17 cellular contexts compared by ENCODE assay signal in the genomic region with DNA sequence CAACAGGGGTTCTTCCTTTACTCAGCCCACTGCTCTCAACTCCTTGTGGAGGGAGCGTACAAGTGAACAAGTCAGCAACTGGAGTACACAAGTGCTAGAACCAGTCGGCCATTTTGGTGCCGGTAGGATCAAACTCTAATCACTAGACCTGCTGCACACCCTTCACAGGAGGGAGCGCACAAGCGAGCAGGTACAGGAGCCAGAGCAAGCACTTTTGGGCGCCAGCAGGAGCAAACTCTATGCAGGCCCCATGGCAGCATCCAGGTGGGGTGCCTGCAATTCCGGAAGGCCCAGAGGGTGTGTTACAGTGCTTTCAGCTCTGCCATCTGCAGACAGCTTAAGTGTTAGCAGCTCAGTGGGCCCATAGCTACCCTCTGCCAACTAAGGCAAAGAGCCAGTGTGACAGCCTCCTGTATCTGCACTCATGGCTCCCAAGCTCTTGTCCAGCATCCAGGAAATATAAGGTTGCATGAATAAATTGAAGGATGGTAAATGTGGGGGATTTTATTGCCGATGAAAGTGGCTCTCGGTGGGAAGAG.
DNase-seq lines count a peak whose midpoint lies in the region; ATAC-seq and TF ChIP-seq lines count a peak whose summit lies in the region.
"Had no signal": no experiment of that assay in that cellular context is flagged by ENCODE, and none has a peak within 500 bp of the region (broad histone marks: within the 10 kb centered on the region; RNA-seq: fewer than 3 reads in every experiment).

No MANE protein-coding gene starts in this region.

- H3K36me3 Mint-ChIP-seq in GM23338 (ENCODE audit: low read depth), result 0 out of 3 replicates have a peak, but pooled peaks cover 2% of the 10 kb centered on the region
- no peaks in the 10 kb centered on the region for H3K36me3 Mint-ChIP-seq in stimulated activated memory B cell treated with anti-CD40 and anti-IgM and Interleukin-4, amounts not matched to agents 10 μg/mL and 1 μg/mL and 100 μg/mL, for 72 hours
- H3K36me3 Mint-ChIP-seq: CD4-positive, alpha-beta memory T cell; IgD-negative memory B cell had no signal

- peaks cover 2% of the 10 kb centered on the region for H3K27me3 Mint-ChIP-seq in GM23338 (ENCODE audit: insufficient read depth, low read depth, poor library complexity)
- no peaks in the 10 kb centered on the region for H3K27me3 Mint-ChIP-seq in stimulated activated memory B cell treated with anti-CD40 and anti-IgM and Interleukin-4, amounts not matched to agents 10 μg/mL and 1 μg/mL and 100 μg/mL, for 72 hours
- H3K27me3 Mint-ChIP-seq: CD4-positive, alpha-beta memory T cell; IgD-negative memory B cell had no signal

- H3K4me1 Mint-ChIP-seq in GM23338, result peaks cover 2% of the 10 kb centered on the region; the same call in 2 of the 3 replicates
- H3K4me1 Mint-ChIP-seq in stimulated activated memory B cell treated with anti-CD40 and anti-IgM and Interleukin-4, amounts not matched to agents 10 μg/mL and 1 μg/mL and 100 μg/mL, for 72 hours, result no peaks in the 10 kb centered on the region
- H3K4me1 Mint-ChIP-seq: CD4-positive, alpha-beta memory T cell; H9; IgD-negative memory B cell had no signal

- peaks cover 2% of the 10 kb centered on the region; the same call in 1 of the 3 replicates for H3K9me3 Mint-ChIP-seq in GM23338
- no peaks in the 10 kb centered on the region for H3K9me3 Mint-ChIP-seq in stimulated activated memory B cell treated with anti-CD40 and anti-IgM and Interleukin-4, amounts not matched to agents 10 μg/mL and 1 μg/mL and 100 μg/mL, for 72 hours
- H3K9me3 Mint-ChIP-seq: H9 had no signal

- no peak for ATAC-seq in GM23338
- peak; percentile 21 for ATAC-seq in stimulated activated memory B cell treated with anti-CD40 and anti-IgM and Interleukin-4, amounts not matched to agents 10 μg/mL and 1 μg/mL and 100 μg/mL, for 72 hours
- ATAC-seq: HepG2 had no signal

- H3F3A ChIP-seq in GM23338 (replicated peaks; ENCODE audit: low read depth), result no peaks in the 10 kb centered on the region

- H3K36me3 ChIP-seq in GM23338 (ENCODE audit: insufficient read depth), result no peaks in the 10 kb centered on the region
- no peaks in the 10 kb centered on the region for H3K36me3 ChIP-seq in hepatocyte (replicated peaks; ENCODE audit: insufficient read depth, low read depth)

- H3K27ac Mint-ChIP-seq in GM23338, result no peak overlapping the region
- H3K27ac Mint-ChIP-seq in stimulated activated memory B cell treated with anti-CD40 and anti-IgM and Interleukin-4, amounts not matched to agents 10 μg/mL and 1 μg/mL and 100 μg/mL, for 72 hours, result no peak overlapping the region
- H3K27ac Mint-ChIP-seq: H9, IgD-negative memory B cell had no signal

- WGBS in hepatocyte (ENCODE audit: low lambda C conversion rate, missing lambda C conversion rate), result 82% methylated on average over 9 of the region's 9 CpGs

- H4K20me1 ChIP-seq in GM23338 (replicated peaks; ENCODE audit: insufficient read depth) (no peaks in the 10 kb centered on the region), hepatocyte (ENCODE audit: insufficient read depth, poor library complexity, severe bottlenecking) (no peaks in the 10 kb centered on the region)

- no peaks in the 10 kb centered on the region for H3K9me3 ChIP-seq in hepatocyte (ENCODE audit: low read depth)

- TF ChIP-seq CTCF in GM23338 (conservative IDR thresholded peaks at IDR 0.05; ENCODE audit: low read depth in 2 of 2), result no peak
- no peak for TF ChIP-seq CTCF in hepatocyte (IDR thresholded peaks at IDR 0.05; ENCODE audit: poor library complexity)

- H2AFZ ChIP-seq in GM23338 (peak overlapping the region; percentile 59; the same call in 1 of the 2 replicates), hepatocyte (no peak overlapping the region)

- H3K9me2 ChIP-seq in GM23338 (ENCODE audit: insufficient read depth), result no peaks in the 10 kb centered on the region
- H3K9me2 ChIP-seq in hepatocyte (replicated peaks; ENCODE audit: insufficient read depth), result no peaks in the 10 kb centered on the region

- H3K4me3 ChIP-seq in GM23338, result no peak overlapping the region
- no peak overlapping the region for H3K4me3 ChIP-seq in hepatocyte

- H3K79me2 ChIP-seq in GM23338 (replicated peaks; ENCODE audit: insufficient read depth) (no peaks in the 10 kb centered on the region), hepatocyte (no peaks in the 10 kb centered on the region)

- H3K27ac ChIP-seq in GM23338 (ENCODE audit: low read depth), result no peak overlapping the region
- no peak overlapping the region for H3K27ac ChIP-seq in hepatocyte
- H3K27ac ChIP-seq: C4-2B had no signal

- no peak for DNase-seq in GM23338 (ENCODE audit: low spot score)
- peak; percentile 60 for DNase-seq in NCI-H446 treated with DMSO at 0.1 percent for 48 hours (lab: John Stamatoyannopoulos, UW)
- peak; percentile 14 for DNase-seq in cerebellum (ENCODE audit: low spot score)
- DNase-seq in Ammon's horn (ENCODE audit: low spot score), result no peak
- DNase-seq in RPMI8226, result no peak
- no peak for DNase-seq in putamen (ENCODE audit: low spot score)
- no peak for DNase-seq in hepatocyte (ENCODE audit: low spot score)
- DNase-seq: ACHN; CD4-positive, alpha-beta memory T cell; GDM1; GOT3; H9; KBM-7 had no signal

- no peaks in the 10 kb centered on the region for H3K4me1 ChIP-seq in GM23338 (ENCODE audit: insufficient read depth)
- H3K4me1 ChIP-seq in hepatocyte (ENCODE audit: insufficient read depth), result peaks cover 4% of the 10 kb centered on the region

- no peak overlapping the region for H3K4me2 ChIP-seq in GM23338
- H3K4me2 ChIP-seq in hepatocyte, result no peak overlapping the region

- H3K4me3 Mint-ChIP-seq in GM23338, result no peak overlapping the region
- no peak overlapping the region for H3K4me3 Mint-ChIP-seq in stimulated activated memory B cell treated with anti-CD40 and anti-IgM and Interleukin-4, amounts not matched to agents 10 μg/mL and 1 μg/mL and 100 μg/mL, for 72 hours
- H3K4me3 Mint-ChIP-seq: CD4-positive, alpha-beta memory T cell; H9; IgD-negative memory B cell had no signal

- no peaks in the 10 kb centered on the region for H3K27me3 ChIP-seq in GM23338 (ENCODE audit: insufficient read depth)
- H3K27me3 ChIP-seq in hepatocyte, result no peaks in the 10 kb centered on the region

TF ChIP-seq in GM23338, 12 proteins besides CTCF, POLR2A, EP300 and RAD21 (continues in another document):
- TF ChIP-seq POLR2AphosphoS5 (IDR thresholded peaks at IDR 0.05; ENCODE audit: low read depth) (no peak), ZNF114 (CRISPR knock-in tag; IDR thresholded peaks at IDR 0.05) (no peak)
- TF ChIP-seq, protein P1, sequence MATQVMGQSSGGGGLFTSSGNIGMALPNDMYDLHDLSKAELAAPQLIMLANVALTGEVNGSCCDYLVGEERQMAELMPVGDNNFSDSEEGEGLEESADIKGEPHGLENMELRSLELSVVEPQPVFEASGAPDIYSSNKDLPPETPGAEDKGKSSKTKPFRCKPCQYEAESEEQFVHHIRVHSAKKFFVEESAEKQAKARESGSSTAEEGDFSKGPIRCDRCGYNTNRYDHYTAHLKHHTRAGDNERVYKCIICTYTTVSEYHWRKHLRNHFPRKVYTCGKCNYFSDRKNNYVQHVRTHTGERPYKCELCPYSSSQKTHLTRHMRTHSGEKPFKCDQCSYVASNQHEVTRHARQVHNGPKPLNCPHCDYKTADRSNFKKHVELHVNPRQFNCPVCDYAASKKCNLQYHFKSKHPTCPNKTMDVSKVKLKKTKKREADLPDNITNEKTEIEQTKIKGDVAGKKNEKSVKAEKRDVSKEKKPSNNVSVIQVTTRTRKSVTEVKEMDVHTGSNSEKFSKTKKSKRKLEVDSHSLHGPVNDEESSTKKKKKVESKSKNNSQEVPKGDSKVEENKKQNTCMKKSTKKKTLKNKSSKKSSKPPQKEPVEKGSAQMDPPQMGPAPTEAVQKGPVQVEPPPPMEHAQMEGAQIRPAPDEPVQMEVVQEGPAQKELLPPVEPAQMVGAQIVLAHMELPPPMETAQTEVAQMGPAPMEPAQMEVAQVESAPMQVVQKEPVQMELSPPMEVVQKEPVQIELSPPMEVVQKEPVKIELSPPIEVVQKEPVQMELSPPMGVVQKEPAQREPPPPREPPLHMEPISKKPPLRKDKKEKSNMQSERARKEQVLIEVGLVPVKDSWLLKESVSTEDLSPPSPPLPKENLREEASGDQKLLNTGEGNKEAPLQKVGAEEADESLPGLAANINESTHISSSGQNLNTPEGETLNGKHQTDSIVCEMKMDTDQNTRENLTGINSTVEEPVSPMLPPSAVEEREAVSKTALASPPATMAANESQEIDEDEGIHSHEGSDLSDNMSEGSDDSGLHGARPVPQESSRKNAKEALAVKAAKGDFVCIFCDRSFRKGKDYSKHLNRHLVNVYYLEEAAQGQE (IDR thresholded peaks at IDR 0.05; ENCODE audit: unreplicated experiment), result no peak

Comparison
In these comparisons a context has a peak if more than half of its experiments do, and no peak if none do; other contexts are left out.
1. DNase-seq: peak in NCI-H446 treated with DMSO at 0.1 percent for 48 hours (single experiment) and cerebellum (single experiment); none in GM23338 (single experiment), Ammon's horn (single experiment), RPMI8226 (single experiment), putamen (single experiment) and hepatocyte (single experiment).